In genomic region chr10:17113346-17113745, GRCh38 we compare ENCODE assay signal across 12 cellular contexts.
"Had no signal": no experiment of that assay in that cellular context is flagged by ENCODE, and none has a peak within 500 bp of the region (broad histone marks: within the 10 kb centered on the region; RNA-seq: fewer than 3 reads in every experiment).

No MANE protein-coding gene starts in this region.

- H3K36me3 Mint-ChIP-seq: natural killer cell treated with Interleukin-12 subunit alpha and Interleukin-12 subunit beta and Interleukin-15 and Interleukin-18, amount 100 ng/mL, for 72 hours had no signal

- H3K4me1 ChIP-seq: left ventricle myocardium inferior, spleen had no signal

- H3K9me3 Mint-ChIP-seq: natural killer cell treated with Interleukin-12 subunit alpha and Interleukin-12 subunit beta and Interleukin-15 and Interleukin-18, amount 100 ng/mL, for 72 hours had no signal

- H3K27ac ChIP-seq: left ventricle myocardium inferior, spleen, suprapubic skin, upper lobe of left lung, WERI-Rb-1 had no signal

- H3K27ac Mint-ChIP-seq: activated CD8-positive, alpha-beta T cell treated with anti-CD3 and anti-CD28 coated beads, Interleukin-2, amount 10 ng/mL, durations not matched to agents 7 days and 5 days; natural killer cell treated with Interleukin-12 subunit alpha and Interleukin-12 subunit beta and Interleukin-15 and Interleukin-18, amount 100 ng/mL, for 72 hours had no signal

- H3K27me3 ChIP-seq: spleen, suprapubic skin, upper lobe of left lung had no signal

- H3K4me3 Mint-ChIP-seq: activated CD8-positive, alpha-beta T cell treated with anti-CD3 and anti-CD28 coated beads, Interleukin-2, amount 10 ng/mL, durations not matched to agents 7 days and 5 days; natural killer cell treated with Interleukin-12 subunit alpha and Interleukin-12 subunit beta and Interleukin-15 and Interleukin-18, amount 100 ng/mL, for 72 hours had no signal

- H3K27me3 Mint-ChIP-seq: natural killer cell treated with Interleukin-12 subunit alpha and Interleukin-12 subunit beta and Interleukin-15 and Interleukin-18, amount 100 ng/mL, for 72 hours had no signal

- ATAC-seq: activated CD8-positive, alpha-beta T cell treated with anti-CD3 and anti-CD28 coated beads, Interleukin-2, amount 10 ng/mL, durations not matched to agents 7 days and 5 days; natural killer cell treated with Interleukin-12 subunit alpha and Interleukin-12 subunit beta and Interleukin-15 and Interleukin-18, amount 100 ng/mL, for 72 hours; stimulated activated naive CD8-positive, alpha-beta T cell treated with anti-CD3 and anti-CD28 coated beads, Interleukin-15, Interleukin-2, amounts not matched to agents 100 U/mL and 50 U/mL, for 24 hours had no signal

- DNase-seq: activated CD8-positive, alpha-beta T cell treated with anti-CD3 and anti-CD28 coated beads, Interleukin-2, amount 10 ng/mL, durations not matched to agents 7 days and 5 days; effector CD8-positive, alpha-beta T cell; mesenchymal stem cell; spleen; stimulated activated CD4-positive, alpha-beta T cell treated with anti-CD3 and anti-CD28 coated beads, Interleukin-2, amount 100 ng/mL, for 24 hours; stimulated activated naive CD8-positive, alpha-beta T cell treated with anti-CD3 and anti-CD28 coated beads, Interleukin-15, Interleukin-2, amounts not matched to agents 100 U/mL and 50 U/mL, for 24 hours; T-helper 9 cell; upper lobe of left lung; WERI-Rb-1 had no signal
